8 cellular contexts compared by ENCODE assay signal in the genomic region with DNA sequence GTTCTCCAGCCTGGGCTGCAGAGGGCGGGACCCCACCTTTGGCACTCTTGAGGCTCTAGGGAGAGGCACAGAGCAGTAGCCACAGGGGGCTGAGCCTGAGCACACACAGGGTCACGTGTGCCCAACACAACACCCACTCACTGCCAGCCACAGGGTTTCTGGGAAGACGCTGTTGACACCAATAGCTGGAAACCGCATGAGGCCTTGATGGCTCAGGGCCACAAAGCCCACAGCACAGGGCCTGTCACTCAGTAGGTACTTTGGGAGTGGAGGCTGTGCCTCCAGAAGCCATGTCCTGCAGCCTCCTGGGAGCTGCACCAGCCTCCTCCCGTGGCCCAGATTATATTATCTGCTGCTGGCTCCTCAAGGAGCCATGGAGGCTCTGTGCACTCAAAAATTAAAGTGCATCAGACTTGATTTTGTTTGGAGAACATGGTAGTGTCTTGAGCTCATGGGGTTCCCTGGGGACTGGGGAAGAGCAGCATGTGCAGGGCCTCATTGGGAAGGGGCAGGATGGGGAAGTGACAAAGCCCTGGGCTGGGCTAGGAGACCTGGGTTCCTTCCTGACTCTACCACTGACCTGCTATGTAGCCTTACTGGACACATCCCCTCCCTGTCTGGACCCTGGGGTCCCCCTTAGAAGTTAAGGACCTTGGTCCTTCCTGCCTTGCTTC. TPM values are rescaled to one million over a fixed set of nuclear protein-coding genes. Genes with fewer than 3 reads are reported as not detected.
DNase-seq lines count a peak whose midpoint lies in the region; ATAC-seq and TF ChIP-seq lines count a peak whose summit lies in the region.

No MANE protein-coding gene starts in this region.

- peaks cover 5 to 15% (median 12%) of the 10 kb centered on the region in 4 donors for H3K4me1 ChIP-seq in liver (ENCODE audit: control insufficient read depth in 4 of 4, insufficient read depth in 4 of 4, low read length in 3 of 4)

- peak overlapping the region; percentile 91 for H3K27ac Mint-ChIP-seq in T-helper 1 cell treated with Interleukin-12 subunit alpha and Interleukin-12 subunit beta and Interleukin-4 antibody, amounts not matched to agents 30 μg/mL and 1 μg/mL, for 36 hours

- WGBS in adipose tissue, 3 donors: 25 to 63% (median 51%) methylated on average over 5 of the region's 5 CpGs
- 56% methylated on average over 5 of the region's 5 CpGs for WGBS in liver

- ATAC-seq in GM21528 (IDR thresholded peaks at IDR 0.05; ENCODE audit: low FRiP score, unreplicated experiment): no peak

- CTCF ChIA-PET in HEK293T (lab: Yijun Ruan, JAX): interaction anchor here (0.5 to 3.1 kb wide), 2 partner anchors 11 to 165 kb away, joined by 3 to 8 read pairs; no protein-coding TSS in a partner anchor

- peak overlapping the region; percentile 57 for H3K4me3 Mint-ChIP-seq in T-helper 1 cell treated with Interleukin-12 subunit alpha and Interleukin-12 subunit beta and Interleukin-4 antibody, amounts not matched to agents 30 μg/mL and 1 μg/mL, for 36 hours

- POLR2A ChIA-PET in HEK293T (lab: Yijun Ruan, JAX): interaction anchor here (1.0 to 14.1 kb wide), 4 partner anchors 12 to 35 kb away, joined by 3 to 196 read pairs (median 4); partner anchors contain the start of gene SREBF1

- peak overlapping the region in 1 of 2 donors; percentile 25 for H3K9ac ChIP-seq in liver (ENCODE audit: low read depth in 1 of 2, low read length in 2 of 2)

- H3K27ac ChIP-seq in adipose tissue (ENCODE audit: low read depth, low read length) (peak overlapping the region; percentile 9), liver (ENCODE audit: low read depth in 1 of 2, low read length in 2 of 2) (peak overlapping the region; percentile 21 to 75)

- peaks cover 60% of the 10 kb centered on the region for H3K4me1 Mint-ChIP-seq in T-helper 1 cell treated with Interleukin-12 subunit alpha and Interleukin-12 subunit beta and Interleukin-4 antibody, amounts not matched to agents 30 μg/mL and 1 μg/mL, for 36 hours (ENCODE audit: low read depth)

- H3K36me3 ChIP-seq in liver (ENCODE audit: control insufficient read depth in 4 of 4, insufficient read depth in 3 of 4, low read depth in 1 of 4, low read length in 3 of 4): no peaks in the 10 kb centered on the region

- DNase-seq in Ammon's horn (ENCODE audit: low spot score): peak; percentile 85
- DNase-seq in HEK293T (ENCODE audit: extremely low spot score): peak; percentile 35
- DNase-seq in stimulated activated CD8-positive, alpha-beta memory T cell treated with anti-CD3 and anti-CD28 coated beads, Interleukin-15, amount 100 ng/mL, for 1 hour (ENCODE audit: low read depth): peak; percentile 63
- no peak for DNase-seq in glomerular visceral epithelial cell (ENCODE audit: extremely low spot score)

- no peaks in the 10 kb centered on the region for H3K9me3 ChIP-seq in liver (ENCODE audit: control insufficient read depth in 4 of 4, low read length in 3 of 4)

- no peaks in the 10 kb centered on the region for H3K27me3 Mint-ChIP-seq in T-helper 1 cell treated with Interleukin-12 subunit alpha and Interleukin-12 subunit beta and Interleukin-4 antibody, amounts not matched to agents 30 μg/mL and 1 μg/mL, for 36 hours (ENCODE audit: low read depth)

- H3K4me3 ChIP-seq in liver (ENCODE audit: low read depth in 1 of 3, low read length in 3 of 3): no peak overlapping the region

- TF ChIP-seq RAD21 in liver (IDR thresholded peaks at IDR 0.05): no peak

- peaks cover 9% of the 10 kb centered on the region for H3K36me3 Mint-ChIP-seq in T-helper 1 cell treated with Interleukin-12 subunit alpha and Interleukin-12 subunit beta and Interleukin-4 antibody, amounts not matched to agents 30 μg/mL and 1 μg/mL, for 36 hours (ENCODE audit: low read depth)

- H3K9me3 Mint-ChIP-seq in T-helper 1 cell treated with Interleukin-12 subunit alpha and Interleukin-12 subunit beta and Interleukin-4 antibody, amounts not matched to agents 30 μg/mL and 1 μg/mL, for 36 hours: no peaks in the 10 kb centered on the region

- no peak for TF ChIP-seq CTCF in liver (IDR thresholded peaks at IDR 0.05; ENCODE audit: low read depth, low read length, missing input control)

- no peaks in the 10 kb centered on the region for H3K27me3 ChIP-seq in liver (ENCODE audit: control insufficient read depth in 4 of 4, insufficient read depth in 4 of 4, low read length in 3 of 4)

TF ChIP-seq in HEK293T, 16 proteins besides CTCF, POLR2A, EP300 and RAD21:
- TF ChIP-seq FOXA1 (IDR thresholded peaks at IDR 0.05): no peak
- TF ChIP-seq NFRKB (IDR thresholded peaks at IDR 0.05): no peak
- peak; percentile 90 for TF ChIP-seq PKNOX1 (IDR thresholded peaks at IDR 0.05)
- 0 out of 2 replicates have a peak, but pooled peaks have one; percentile 69 for TF ChIP-seq HDGF (IDR thresholded peaks at IDR 0.05; ENCODE audit: borderline replicate concordance)
- peak; percentile 38; the same call in 1 of the 2 replicates for TF ChIP-seq L3MBTL2 (conservative IDR thresholded peaks at IDR 0.05)

TF ChIP-seq in liver, 16 proteins besides CTCF, POLR2A, EP300 and RAD21:
- peak; percentile 66 to 96 for TF ChIP-seq EGR1 (IDR thresholded peaks at IDR 0.05; ENCODE audit: low read depth in 2 of 2)
- TF ChIP-seq HNF4G (IDR thresholded peaks at IDR 0.05): no peak
- TF ChIP-seq FOXA2 (IDR thresholded peaks at IDR 0.05): peak; percentile 39
- TF ChIP-seq FOXA1 (IDR thresholded peaks at IDR 0.05): no peak
- TF ChIP-seq NR2F2 (IDR thresholded peaks at IDR 0.05): no peak
- TF ChIP-seq JUND (IDR thresholded peaks at IDR 0.05): no peak
- TF ChIP-seq SP1 (IDR thresholded peaks at IDR 0.05): no peak
- no peak for TF ChIP-seq TAF1 (conservative IDR thresholded peaks at IDR 0.05)
- TF ChIP-seq, protein P1, sequence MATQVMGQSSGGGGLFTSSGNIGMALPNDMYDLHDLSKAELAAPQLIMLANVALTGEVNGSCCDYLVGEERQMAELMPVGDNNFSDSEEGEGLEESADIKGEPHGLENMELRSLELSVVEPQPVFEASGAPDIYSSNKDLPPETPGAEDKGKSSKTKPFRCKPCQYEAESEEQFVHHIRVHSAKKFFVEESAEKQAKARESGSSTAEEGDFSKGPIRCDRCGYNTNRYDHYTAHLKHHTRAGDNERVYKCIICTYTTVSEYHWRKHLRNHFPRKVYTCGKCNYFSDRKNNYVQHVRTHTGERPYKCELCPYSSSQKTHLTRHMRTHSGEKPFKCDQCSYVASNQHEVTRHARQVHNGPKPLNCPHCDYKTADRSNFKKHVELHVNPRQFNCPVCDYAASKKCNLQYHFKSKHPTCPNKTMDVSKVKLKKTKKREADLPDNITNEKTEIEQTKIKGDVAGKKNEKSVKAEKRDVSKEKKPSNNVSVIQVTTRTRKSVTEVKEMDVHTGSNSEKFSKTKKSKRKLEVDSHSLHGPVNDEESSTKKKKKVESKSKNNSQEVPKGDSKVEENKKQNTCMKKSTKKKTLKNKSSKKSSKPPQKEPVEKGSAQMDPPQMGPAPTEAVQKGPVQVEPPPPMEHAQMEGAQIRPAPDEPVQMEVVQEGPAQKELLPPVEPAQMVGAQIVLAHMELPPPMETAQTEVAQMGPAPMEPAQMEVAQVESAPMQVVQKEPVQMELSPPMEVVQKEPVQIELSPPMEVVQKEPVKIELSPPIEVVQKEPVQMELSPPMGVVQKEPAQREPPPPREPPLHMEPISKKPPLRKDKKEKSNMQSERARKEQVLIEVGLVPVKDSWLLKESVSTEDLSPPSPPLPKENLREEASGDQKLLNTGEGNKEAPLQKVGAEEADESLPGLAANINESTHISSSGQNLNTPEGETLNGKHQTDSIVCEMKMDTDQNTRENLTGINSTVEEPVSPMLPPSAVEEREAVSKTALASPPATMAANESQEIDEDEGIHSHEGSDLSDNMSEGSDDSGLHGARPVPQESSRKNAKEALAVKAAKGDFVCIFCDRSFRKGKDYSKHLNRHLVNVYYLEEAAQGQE (IDR thresholded peaks at IDR 0.05): no peak
- no peak for TF ChIP-seq GABPA (IDR thresholded peaks at IDR 0.05 in 1 of 2, conservative IDR thresholded peaks at IDR 0.05 in 1 of 2)
- peak in 1 of 2 donors; percentile 69 for TF ChIP-seq RXRA (IDR thresholded peaks at IDR 0.05)
- no peak for TF ChIP-seq ZBTB33 (IDR thresholded peaks at IDR 0.05)
- TF ChIP-seq YY1 (IDR thresholded peaks at IDR 0.05): peak; percentile 9
- peak in 1 of 2 donors; percentile 39 for TF ChIP-seq HNF4A (conservative IDR thresholded peaks at IDR 0.05)
- TF ChIP-seq, protein P2, sequence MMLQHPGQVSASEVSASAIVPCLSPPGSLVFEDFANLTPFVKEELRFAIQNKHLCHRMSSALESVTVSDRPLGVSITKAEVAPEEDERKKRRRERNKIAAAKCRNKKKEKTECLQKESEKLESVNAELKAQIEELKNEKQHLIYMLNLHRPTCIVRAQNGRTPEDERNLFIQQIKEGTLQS (IDR thresholded peaks at IDR 0.05): no peak
- peak; percentile 44 for TF ChIP-seq MAX (IDR thresholded peaks at IDR 0.05)

RNA-seq across cellular contexts. Expression of gene SREBF1, which starts 12.5 kb away (rescaled TPM):
- polyA plus RNA-seq in adipose tissue (100 to 1,000 TPM in 2 of 3 donors, 10 to 100 TPM in 1; 81.5 to 282 (median 109) TPM), liver (100 to 1,000 TPM in 1 of 2 donors, 10 to 100 TPM in 1; 74.0 to 127 TPM)
- total RNA-seq in liver: 100 to 1,000 TPM in 1 of 2 donors, 10 to 100 TPM in 1; 66.8 to 133 TPM
